ENCODE assay signal across 36 cellular contexts in the genomic region with DNA sequence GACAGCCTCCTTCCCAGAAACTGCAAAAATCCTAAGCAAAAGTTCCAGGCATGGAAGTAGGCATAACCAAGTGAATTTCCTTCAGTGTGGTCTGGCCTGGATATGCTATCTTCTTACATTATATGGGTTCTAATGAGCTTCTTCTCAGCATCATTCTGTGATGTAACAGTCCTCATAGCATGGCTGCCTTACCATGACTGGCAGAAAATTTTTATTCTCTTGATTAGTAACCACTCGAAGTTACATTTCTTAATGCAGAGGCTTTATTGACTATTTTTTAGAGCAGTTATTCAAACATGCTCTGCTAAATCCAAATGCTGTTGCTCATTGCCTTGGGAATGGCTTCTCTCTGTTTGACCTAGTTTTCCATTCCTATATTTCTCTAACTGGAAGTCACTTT. TPM values are rescaled to one million over a fixed set of nuclear protein-coding genes. Genes with fewer than 3 reads are reported as not detected.
"Had no signal": no experiment of that assay in that cellular context is flagged by ENCODE, and none has a peak within 500 bp of the region (broad histone marks: within the 10 kb centered on the region; RNA-seq: fewer than 3 reads in every experiment).

No MANE protein-coding gene starts in this region.

- H3K36me3 ChIP-seq: adrenal gland, ascending aorta, brain microvascular endothelial cell, breast epithelium, cardiac muscle cell had no signal

- FAIRE-seq: astrocyte, bronchial epithelial cell had no signal

- ATAC-seq: activated naive CD4-positive, alpha-beta T cell treated with anti-CD3 and anti-CD28 coated beads, Interleukin-2, amount 50 U/mL, for 72 hours; activated naive CD8-positive, alpha-beta T cell treated with anti-CD3 and anti-CD28 coated beads, Interleukin-2, amount 50 U/mL, for 24 hours; activated T-cell treated with anti-CD3 and anti-CD28 coated beads, Interleukin-2, amount 50 U/mL, for 4 hours; activated T-cell treated with anti-CD3 and anti-CD28 coated beads, Interleukin-2, amount 50 U/mL, for 72 hours; activated T-helper 17 cell treated with anti-CD3 and anti-CD28 coated beads, Interleukin-2, amount 50 U/mL, for 72 hours; body of pancreas had no signal

- DNase-seq: activated effector memory CD4-positive, alpha-beta T cell treated with anti-CD3 and anti-CD28 coated beads, Interleukin-2, amount 50 U/mL, for 16 hours; activated effector memory CD4-positive, alpha-beta T cell treated with Interleukin-2 at 50 U/mL for 16 hours; activated gamma-delta T cell; activated gamma-delta T cell treated with Interleukin-2 at 50 U/mL for 16 hours; activated naive CD4-positive, alpha-beta T cell; activated naive CD4-positive, alpha-beta T cell treated with anti-CD3 and anti-CD28 coated beads for 36 hours; activated naive CD4-positive, alpha-beta T cell treated with anti-CD3 and anti-CD28 coated beads, Interleukin-2, amount 10 ng/mL, durations not matched to agents 7 days and 5 days; activated naive CD4-positive, alpha-beta T cell treated with anti-CD3 and anti-CD28 coated beads, Interleukin-2, amount 50 U/mL, for 16 hours; activated naive CD4-positive, alpha-beta T cell treated with Interleukin-2 at 50 U/mL for 16 hours; activated naive CD8-positive, alpha-beta T cell treated with anti-CD3 and anti-CD28 coated beads for 36 hours; activated naive CD8-positive, alpha-beta T cell treated with anti-CD3 and anti-CD28 coated beads, Interleukin-2, amount 10 ng/mL, durations not matched to agents 7 days and 5 days; activated naive CD8-positive, alpha-beta T cell treated with anti-CD3 and anti-CD28 coated beads, Interleukin-2, amount 50 U/mL, for 24 hours; activated T-cell treated with anti-CD3 and anti-CD28 coated beads, Interleukin-2, amount 50 U/mL, for 24 hours; activated T-cell treated with anti-CD3 and anti-CD28 coated beads, Interleukin-2, amount 50 U/mL, for 4 hours; activated T-cell treated with anti-CD3 and anti-CD28 coated beads, Interleukin-2, amount 50 U/mL, for 48 hours; activated T-cell treated with anti-CD3 and anti-CD28 coated beads, Interleukin-2, amount 50 U/mL, for 72 hours; adrenal gland; amniotic stem cell; amygdala; anterior cingulate cortex; aorta; body of pancreas; brain microvascular endothelial cell; caudate nucleus; central memory CD4-positive, alpha-beta T cell; cerebellar nuclear complex had no signal

- H3K4me1 ChIP-seq: adrenal gland, ascending aorta, body of pancreas, breast epithelium had no signal

- H3K4me3 ChIP-seq: adrenal gland, ascending aorta, body of pancreas, breast epithelium, cardiac muscle cell had no signal

- H3K27me3 ChIP-seq: ascending aorta, body of pancreas, brain microvascular endothelial cell, breast epithelium, cardiac muscle cell had no signal

- H3K9me3 ChIP-seq: adrenal gland, ascending aorta, body of pancreas, breast epithelium had no signal

- H3K27ac ChIP-seq: adrenal gland, ascending aorta, body of pancreas, brain microvascular endothelial cell, breast epithelium, cardiac muscle cell had no signal

RNA-seq across cellular contexts. Expression of a gene that starts 21.1 kb away (rescaled TPM):
- total RNA-seq: activated naive CD4-positive, alpha-beta T cell treated with anti-CD3 and anti-CD28 coated beads for 36 hours; activated naive CD8-positive, alpha-beta T cell treated with anti-CD3 and anti-CD28 coated beads for 36 hours; activated naive CD8-positive, alpha-beta T cell treated with anti-CD3 and anti-CD28 coated beads, Interleukin-2, amount 10 ng/mL, durations not matched to agents 7 days and 5 days; activated T-cell treated with anti-CD3 and anti-CD28 coated beads, Interleukin-2, amount 50 U/mL, for 4 hours; activated T-helper 1 cell treated with anti-CD3 and anti-CD28 coated beads, Interleukin-12 subunit alpha, Interleukin-12 subunit beta, Interleukin-2, Interleukin-4 antibody, amounts not matched to agents 30 ng/mL and 10 ng/mL and 1 ng/mL, durations not matched to agents 14 hours and 24 hours and 36 hours; activated T-helper 17 cell treated with anti-CD3 and anti-CD28 coated beads, Interleukin-2, amount 50 U/mL, for 72 hours; activated T-helper 2 cell treated with anti-CD3 and anti-CD28 coated beads, Interferon-gamma antibody, Interleukin-2, Interleukin-4, amounts not matched to agents 10 μg/mL and 5 μg/mL and 100 μg/mL, durations not matched to agents 14 hours and 24 hours and 36 hours; ascending aorta; body of pancreas; chondrocyte had no signal
